ENCODE assay signal across 10 cellular contexts in the genomic region with DNA sequence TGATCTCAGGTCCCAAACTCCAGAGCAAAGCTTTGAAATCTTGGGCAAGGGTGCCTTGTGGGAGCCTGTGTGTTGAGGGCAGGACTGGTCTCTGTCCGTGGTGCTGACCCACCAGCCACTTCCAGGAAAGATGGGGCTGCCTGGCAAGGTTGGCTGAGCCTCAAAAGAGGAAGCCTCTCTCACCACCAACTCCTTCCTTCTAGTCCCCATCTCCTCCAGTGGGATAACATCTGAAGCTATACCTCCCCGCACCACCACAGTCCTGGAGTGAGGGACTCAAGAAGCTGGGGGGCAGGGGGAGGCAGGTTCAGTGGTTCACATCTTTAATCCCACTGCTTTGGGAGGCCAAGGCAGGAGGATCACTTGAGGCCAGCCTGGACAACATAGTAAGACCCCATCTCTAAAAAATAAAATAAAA. TPM values are rescaled to one million over a fixed set of nuclear protein-coding genes. Genes with fewer than 3 reads are reported as not detected.
DNase-seq lines count a peak whose midpoint lies in the region; ATAC-seq and TF ChIP-seq lines count a peak whose summit lies in the region.
"Had no signal": no experiment of that assay in that cellular context is flagged by ENCODE, and none has a peak within 500 bp of the region (broad histone marks: within the 10 kb centered on the region; RNA-seq: fewer than 3 reads in every experiment).

No MANE protein-coding gene starts in this region.

- intact Hi-C loops in A673 (cut with micrococcal nuclease; ENCODE audit: unreplicated experiment) = loop anchor here (10.0 kb wide), 1 partner anchor 429 kb away; no protein-coding TSS in a partner anchor

- POLR2A ChIA-PET in A673 (lab: Charles Lee; ENCODE audit: low non-redundant PET) = no interaction called here

- in situ Hi-C loops in HAP-1 (cut with MboI; ENCODE audit: low sequenced_read_pairs) = no loop called here
- in situ Hi-C loops in SK-MEL-5 (cut with HindIII; ENCODE audit: low pct_unique_long_range_greater_than_20kb, low sequenced_read_pairs) = no loop called here

- H3K36me3 ChIP-seq in A673 (ENCODE audit: insufficient read depth, low read length, poor library complexity, severe bottlenecking) (no peaks in the 10 kb centered on the region), HAP-1 (replicated peaks) (no peaks in the 10 kb centered on the region), gastroesophageal sphincter (no peaks in the 10 kb centered on the region)

- no peak for TF ChIP-seq POLR2A in gastroesophageal sphincter (IDR thresholded peaks at IDR 0.05)

- H3K27me3 ChIP-seq in A673 (replicated peaks; ENCODE audit: insufficient read depth, low read depth, low read length, poor library complexity) (no peaks in the 10 kb centered on the region), HAP-1 (ENCODE audit: low read depth) (no peaks in the 10 kb centered on the region), gastroesophageal sphincter (peaks cover 73% of the 10 kb centered on the region)

- no peak overlapping the region for H3K4me3 ChIP-seq in A673 (ENCODE audit: low read depth, low read length, poor library complexity, severe bottlenecking)
- no peak overlapping the region for H3K4me3 ChIP-seq in HAP-1
- no peak overlapping the region for H3K4me3 ChIP-seq in fibroblast of pulmonary artery (replicated peaks; ENCODE audit: low read depth, low read length)
- H3K4me3 ChIP-seq in gastroesophageal sphincter = no peak overlapping the region

- no TSS peak for BruUV-seq in A673 (replicated peaks; lab: Mats Ljungman, UMichigan)

- H3K9me3 ChIP-seq in A673 (ENCODE audit: low read depth, low read length, poor library complexity, severe bottlenecking) (no peaks in the 10 kb centered on the region), HAP-1 (no peaks in the 10 kb centered on the region), gastroesophageal sphincter (no peaks in the 10 kb centered on the region)

- no peak for TF ChIP-seq EP300 in gastroesophageal sphincter (IDR thresholded peaks at IDR 0.05)

- CTCF ChIA-PET in A673 (lab: Charles Lee) = no interaction called here

- DNase-seq in A673 (ENCODE audit: low spot score) (peak; percentile 34), HAP-1 (ENCODE audit: low spot score in 2 of 2) (peak; percentile 12 to 66), SK-MEL-5 (ENCODE audit: low read depth, low spot score) (peak; percentile 36), fibroblast of pulmonary artery (ENCODE audit: low read depth) (peak; percentile 59), COR-L47 (lab: John Stamatoyannopoulos, UW) (no peak), amniotic stem cell (lab: John Stamatoyannopoulos, UW) (no peak), NCI-H82 treated with DMSO at 0.1 percent for 48 hours (lab: John Stamatoyannopoulos, UW; ENCODE audit: unreplicated experiment) (no peak)

- ATAC-seq in gastroesophageal sphincter = no peak

- H3K4me1 ChIP-seq in A673 (ENCODE audit: insufficient read depth, low read length, poor library complexity, severe bottlenecking) (no peaks in the 10 kb centered on the region), HAP-1 (no peaks in the 10 kb centered on the region), gastroesophageal sphincter (peaks cover 0 to 32% (median 6%) of the 10 kb centered on the region in 3 donors)

- H3K27ac ChIP-seq in A673 (ENCODE audit: low read depth, low read length, poor library complexity, severe bottlenecking) (no peak overlapping the region), gastroesophageal sphincter (no peak overlapping the region)
- H3K27ac ChIP-seq: VCaP had no signal

- no peak for TF ChIP-seq CTCF in A673 (conservative IDR thresholded peaks at IDR 0.05; ENCODE audit: low read depth, low read length)
- no peak for TF ChIP-seq CTCF in fibroblast of pulmonary artery (IDR thresholded peaks at IDR 0.05; ENCODE audit: low read length, missing control alignments)
- no peak for TF ChIP-seq CTCF in gastroesophageal sphincter (IDR thresholded peaks at IDR 0.05)

- 0 to 20% methylated on average over 1 of the region's 2 CpGs for WGBS in gastroesophageal sphincter (ENCODE audit: low coverage in 1 of 2), 2 donors

RNA-seq across cellular contexts. Expression of a gene that starts 9.1 kb away (rescaled TPM):
- total RNA-seq in A673 (2021) (not detected in 2 replicates), gastroesophageal sphincter (1 to 10 TPM in 1 of 4 donors, not detected in 3; 1.5 TPM)
- total RNA-seq in SK-MEL-5 (2014; rRNA removed; shearing (Covaris generic)) = not detected in 2 replicates
- polyA plus RNA-seq in SK-MEL-5 (2015; cell fraction: cytosol; rRNA removed) = not detected in 2 replicates
- polyA plus RNA-seq in SK-MEL-5 (2015; cell fraction: nucleus; rRNA removed) = not detected in 2 replicates
- total RNA-seq: dermis microvascular lymphatic vessel endothelial cell had no signal

RNA-seq across cellular contexts. Expression of a gene that starts 12.5 kb away (rescaled TPM):
- total RNA-seq in A673 (2021) (15.9 TPM in 2 replicates), gastroesophageal sphincter (10 to 100 TPM in 3 of 4 donors, 1 to 10 TPM in 1; 4.2 to 25.9 (median 15.4) TPM)
- 3.0 and 4.3 TPM in 2 replicates for total RNA-seq in SK-MEL-5 (2014; rRNA removed; shearing (Covaris generic))
- 2.3 and 3.2 TPM in 2 replicates for polyA plus RNA-seq in SK-MEL-5 (2015; cell fraction: cytosol; rRNA removed)
- polyA plus RNA-seq in SK-MEL-5 (2015; cell fraction: nucleus; rRNA removed) = 0.33 and 0.64 TPM in 2 replicates

RNA-seq across cellular contexts. Expression of a gene that starts 16.8 kb away (rescaled TPM):
- total RNA-seq in A673 (2021) = not detected in 2 replicates
- total RNA-seq in SK-MEL-5 (2014; rRNA removed; shearing (Covaris generic)) = not detected in 2 replicates
- polyA plus RNA-seq in SK-MEL-5 (2015; cell fraction: cytosol; rRNA removed) = not detected in 2 replicates
- polyA plus RNA-seq in SK-MEL-5 (2015; cell fraction: nucleus; rRNA removed) = not detected in 2 replicates
- not detected for total RNA-seq in gastroesophageal sphincter
- total RNA-seq: dermis microvascular lymphatic vessel endothelial cell had no signal

RNA-seq across cellular contexts. Expression of a gene that starts 51.5 kb away (rescaled TPM):
- total RNA-seq in A673 (2021) = not detected in 2 replicates
- not detected in 2 replicates for total RNA-seq in SK-MEL-5 (2014; rRNA removed; shearing (Covaris generic))
- not detected in 2 replicates for polyA plus RNA-seq in SK-MEL-5 (2015; cell fraction: cytosol; rRNA removed)
- polyA plus RNA-seq in SK-MEL-5 (2015; cell fraction: nucleus; rRNA removed) = not detected in 2 replicates
- 100 to 1,000 TPM in 2 of 4 donors, 10 to 100 TPM in 2; 78.4 to 139 (median 97.3) TPM for total RNA-seq in gastroesophageal sphincter

Comparison
In these comparisons a context has a peak if more than half of its experiments do, and no peak if none do; other contexts are left out.
1. DNase-seq: peak in A673 (single experiment), HAP-1 (2 of 2), SK-MEL-5 (single experiment) and fibroblast of pulmonary artery (single experiment); none in COR-L47 (single experiment), amniotic stem cell (single experiment) and NCI-H82 treated with DMSO at 0.1 percent for 48 hours (single experiment).